10 cellular contexts compared by ENCODE assay signal in the genomic region with DNA sequence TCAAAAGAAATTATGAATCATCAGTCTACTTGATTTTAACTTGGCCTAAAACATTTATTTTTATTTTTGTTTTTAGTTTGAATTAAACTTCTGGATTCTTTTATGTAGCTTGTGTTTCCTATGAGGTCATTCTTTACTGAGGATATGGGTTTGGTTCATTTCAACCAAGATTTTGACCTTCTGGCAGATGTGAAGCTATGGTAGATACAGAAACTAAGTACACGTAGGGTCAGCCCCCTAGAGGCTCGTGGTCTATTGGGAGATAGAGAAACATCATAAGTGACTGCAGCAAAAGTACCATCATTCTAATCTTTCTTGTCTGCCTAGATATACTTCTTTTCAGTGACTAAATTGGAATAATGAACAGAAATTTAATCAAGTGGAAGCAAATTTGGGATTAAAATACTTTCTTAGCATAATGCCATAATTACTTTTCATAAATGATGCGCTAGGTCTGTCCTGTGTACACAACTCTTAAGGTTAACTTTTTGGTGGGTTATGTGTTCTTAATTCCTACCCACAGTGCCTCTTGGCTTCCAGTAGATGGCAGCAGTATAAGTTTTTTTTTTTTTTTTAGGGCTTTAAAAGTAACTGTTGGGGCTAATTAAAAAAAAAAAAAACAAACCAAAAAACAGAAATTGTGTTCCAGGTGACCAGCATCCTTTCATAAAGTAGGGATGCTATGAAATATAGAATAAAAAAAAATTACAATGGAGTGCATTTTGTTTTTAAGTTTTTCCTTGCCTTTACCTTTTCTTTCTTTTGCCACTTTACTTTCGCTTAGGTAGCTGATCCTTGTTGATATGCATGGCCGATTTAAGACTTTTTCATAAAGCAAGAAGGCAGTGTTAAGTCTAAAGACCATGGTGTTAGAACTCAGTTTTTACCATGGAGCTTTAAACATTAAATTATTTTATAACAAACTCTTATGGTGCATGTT. TPM values are rescaled to one million over a fixed set of nuclear protein-coding genes. Genes with fewer than 3 reads are reported as not detected.
A peak's percentile ranks its signal among the peaks of the same experiment; 100 is the strongest.
DNase-seq lines count a peak whose midpoint lies in the region; ATAC-seq and TF ChIP-seq lines count a peak whose summit lies in the region.
"Had no signal": no experiment of that assay in that cellular context is flagged by ENCODE, and none has a peak within 500 bp of the region (broad histone marks: within the 10 kb centered on the region; RNA-seq: fewer than 3 reads in every experiment).

No MANE protein-coding gene starts in this region.

- no peak overlapping the region for H3K4ac ChIP-seq in mesenchymal stem cell (ENCODE audit: low read depth in 1 of 2, low read length in 2 of 2)

- CTCF ChIA-PET in mammary epithelial cell (lab: Charles Lee; ENCODE audit: low non-redundant PET), result interaction anchor here (0.6 kb wide), 1 partner anchor 11 kb away, joined by 8 read pairs; no protein-coding TSS in a partner anchor

- H3K27ac ChIP-seq in mammary epithelial cell (ENCODE audit: insufficient read depth, low read depth, low read length) (no peak overlapping the region), mesenchymal stem cell (ENCODE audit: low read length, poor library complexity, severe bottlenecking) (no peak overlapping the region)

- H3K4me1 ChIP-seq in Loucy (ENCODE audit: insufficient read depth, low read length, poor library complexity, severe bottlenecking) (peaks cover 4% of the 10 kb centered on the region), mammary epithelial cell (ENCODE audit: insufficient read depth, low read length) (no peaks in the 10 kb centered on the region), mesenchymal stem cell (ENCODE audit: control insufficient read depth, insufficient read depth, low read depth, low read length) (peaks cover 6% of the 10 kb centered on the region)

- DNase-seq in NCI-H1417 (lab: John Stamatoyannopoulos, UW) (peak in 2 of 3 experiments; percentile 2 to 19), NCI-H1417 treated with DMSO at 0.1 percent for 48 hours (lab: John Stamatoyannopoulos, UW) (no peak), mammary epithelial cell (no peak), mesenchymal stem cell (peak; percentile 54)
- DNase-seq in activated effector memory CD4-positive, alpha-beta T cell treated with Interleukin-2 at 50 U/mL for 16 hours, result no peak
- DNase-seq: activated B cell treated with CpG ODN at 0.5 μM for 24 hours had no signal

- H4K8ac ChIP-seq in mesenchymal stem cell (ENCODE audit: low read length), result no peak overlapping the region

- no peak overlapping the region for H4K91ac ChIP-seq in mesenchymal stem cell (ENCODE audit: low read length)

- intact Hi-C loops in mammary epithelial cell (cut with micrococcal nuclease), result loop anchor here (1.0 to 2.0 kb wide), 2 partner anchors 46 to 437 kb away; no protein-coding TSS in a partner anchor

- H2BK5ac ChIP-seq in mesenchymal stem cell (ENCODE audit: low read depth, low read length, poor library complexity, severe bottlenecking), result no peak overlapping the region

- H3K18ac ChIP-seq in mesenchymal stem cell (ENCODE audit: low read depth in 1 of 2, low read length in 2 of 2), result no peak overlapping the region

- ATAC-seq in GM21717 (IDR thresholded peaks at IDR 0.05; ENCODE audit: unreplicated experiment), result no peak
- ATAC-seq in GM21576 (IDR thresholded peaks at IDR 0.05; ENCODE audit: unreplicated experiment), result no peak

- H2BK15ac ChIP-seq in mesenchymal stem cell (ENCODE audit: low read depth, poor library complexity, severe bottlenecking), result no peak overlapping the region

- H3K79me2 ChIP-seq in Loucy (ENCODE audit: insufficient read depth, low read length), result no peaks in the 10 kb centered on the region
- H3K79me2 ChIP-seq in mammary epithelial cell (ENCODE audit: insufficient read depth, low read length), result peaks cover 79% of the 10 kb centered on the region

- H3K4me2 ChIP-seq in Loucy (ENCODE audit: low read depth, low read length, poor library complexity, severe bottlenecking), result no peak overlapping the region
- no peak overlapping the region for H3K4me2 ChIP-seq in mammary epithelial cell (ENCODE audit: insufficient read depth, low read depth, low read length)
- no peak overlapping the region for H3K4me2 ChIP-seq in mesenchymal stem cell (ENCODE audit: low read length, poor library complexity, severe bottlenecking)

- H3K36me3 ChIP-seq in Loucy (ENCODE audit: insufficient read depth, low read length) (peaks cover 10% of the 10 kb centered on the region; the same call in 1 of the 2 replicates), mammary epithelial cell (ENCODE audit: insufficient read depth, low read length) (peaks cover 21% of the 10 kb centered on the region), mesenchymal stem cell (ENCODE audit: control insufficient read depth in 1 of 2, insufficient read depth in 2 of 2, low read depth in 1 of 2, low read length in 2 of 2) (peaks cover 16 to 53% of the 10 kb centered on the region in 2 experiments)

- BruUV-seq in mammary epithelial cell (replicated peaks; lab: Mats Ljungman, UMichigan), result no TSS peak

- H3K23ac ChIP-seq in mesenchymal stem cell (ENCODE audit: low read length in 2 of 2), result no peak overlapping the region

- H3K9ac ChIP-seq in Loucy (ENCODE audit: low read depth, low read length, poor library complexity, severe bottlenecking) (no peak overlapping the region), mammary epithelial cell (ENCODE audit: insufficient read depth, low read length) (no peak overlapping the region), mesenchymal stem cell (ENCODE audit: low read length) (peak overlapping the region; percentile 61)

- no peak overlapping the region for H2BK12ac ChIP-seq in mesenchymal stem cell (ENCODE audit: low read length in 2 of 2)

- H3K79me1 ChIP-seq in mesenchymal stem cell (replicated peaks; ENCODE audit: low read length, poor library complexity, severe bottlenecking), result peaks cover 11% of the 10 kb centered on the region

- dilution Hi-C loops in mammary epithelial cell (cut with HindIII; ENCODE audit: low sequenced_read_pairs), result no loop called here

- no peak overlapping the region for H2BK120ac ChIP-seq in mesenchymal stem cell (ENCODE audit: low read depth, low read length)

- TF ChIP-seq CTCF in Loucy (conservative IDR thresholded peaks at IDR 0.05; ENCODE audit: low read length) (peak; percentile 70), mammary epithelial cell (conservative IDR thresholded peaks at IDR 0.05 in 1 of 2, IDR thresholded peaks at IDR 0.05 in 1 of 2; ENCODE audit: extremely low read depth in 1 of 2, insufficient read depth in 1 of 2, low read depth in 1 of 2, low read length in 2 of 2) (peak; percentile 58 to 66)

- 56% methylated on average over 5 of the region's 5 CpGs for WGBS in mammary epithelial cell (ENCODE audit: low coverage, missing lambda C conversion rate)
- WGBS in mesenchymal stem cell, result 100% methylated on average over 1 of the region's 5 CpGs

- 0 out of 2 replicates have a peak, but pooled peaks cover 6% of the 10 kb centered on the region for H3F3A ChIP-seq in Loucy (ENCODE audit: low read depth)

- H2AFZ ChIP-seq in Loucy (ENCODE audit: low read length) (no peak overlapping the region), mammary epithelial cell (ENCODE audit: low read depth, low read length) (no peak overlapping the region), mesenchymal stem cell (ENCODE audit: low read depth, low read length) (no peak overlapping the region)

- H3K14ac ChIP-seq in mesenchymal stem cell (ENCODE audit: low read length in 2 of 2), result no peak overlapping the region

- no peak overlapping the region for H2AK5ac ChIP-seq in mesenchymal stem cell (ENCODE audit: low read length, severe bottlenecking)

- in situ Hi-C loops in mammary epithelial cell (cut with MboI; ENCODE audit: low sequenced_read_pairs in 2 of 2), result no loop called here

- H3K27me3 ChIP-seq in Loucy (ENCODE audit: insufficient read depth, low read length, poor library complexity, severe bottlenecking) (no peaks in the 10 kb centered on the region), mammary epithelial cell (ENCODE audit: insufficient read depth, low read length) (no peaks in the 10 kb centered on the region), mesenchymal stem cell (ENCODE audit: control insufficient read depth in 1 of 2, insufficient read depth in 1 of 2, low read length in 2 of 2) (no peaks in the 10 kb centered on the region)

- H3K4me3 ChIP-seq in Loucy (ENCODE audit: low read length, poor library complexity, severe bottlenecking) (no peak overlapping the region), mammary epithelial cell (replicated peaks in 1 of 3; ENCODE audit: insufficient read depth in 1 of 3, low read depth in 2 of 3, low read length in 3 of 3) (no peak overlapping the region), mesenchymal stem cell (ENCODE audit: insufficient read depth in 1 of 2, low read depth in 1 of 2, low read length in 2 of 2) (no peak overlapping the region)

- no peaks in the 10 kb centered on the region for H3K9me2 ChIP-seq in Loucy (replicated peaks; ENCODE audit: low read depth, low read length)

- H3K9me3 ChIP-seq in Loucy (ENCODE audit: insufficient read depth, low read depth, low read length) (no peaks in the 10 kb centered on the region), mammary epithelial cell (replicated peaks; ENCODE audit: insufficient read depth, low read length) (no peaks in the 10 kb centered on the region), mesenchymal stem cell (ENCODE audit: control insufficient read depth, low read length) (no peaks in the 10 kb centered on the region)

- H4K20me1 ChIP-seq in Loucy (ENCODE audit: insufficient read depth, low read length, poor library complexity, severe bottlenecking), result peaks cover 5% of the 10 kb centered on the region
- H4K20me1 ChIP-seq in mammary epithelial cell (ENCODE audit: insufficient read depth, low read length), result no peaks in the 10 kb centered on the region

RNA-seq across cellular contexts. Expression of a gene that starts 49.9 kb away (rescaled TPM):
- 1 to 10 TPM; 1.1 to 1.2 TPM for total RNA-seq in mammary epithelial cell
- 0.76 TPM for polyA plus RNA-seq in mammary epithelial cell
- 0.47 TPM for polyA minus RNA-seq in mammary epithelial cell
- polyA plus RNA-seq in mesenchymal stem cell (2013, experiment 1 of 2), result 0.86 TPM
- 1.2 TPM for polyA plus RNA-seq in mesenchymal stem cell (2013, experiment 2 of 2)
- total RNA-seq: CD8-positive, alpha-beta memory T cell had no signal
- polyA plus RNA-seq: CD8-positive, alpha-beta memory T cell had no signal

Comparison
In these comparisons a context has a peak if more than half of its experiments do, and no peak if none do; other contexts are left out.
1. DNase-seq: peak in NCI-H1417 (2 of 3) and mesenchymal stem cell (single experiment); none in NCI-H1417 treated with DMSO at 0.1 percent for 48 hours (single experiment), mammary epithelial cell (single experiment) and activated effector memory CD4-positive, alpha-beta T cell treated with Interleukin-2 at 50 U/mL for 16 hours (single experiment).